ENCODE assay signal across 22 cellular contexts in genomic region chr3:89246326-89246725, GRCh38.
DNase-seq lines count a peak whose midpoint lies in the region; TF ChIP-seq lines count a peak whose summit lies in the region.
"Had no signal": no experiment of that assay in that cellular context is flagged by ENCODE, and none has a peak within 500 bp of the region (broad histone marks: within the 10 kb centered on the region; RNA-seq: fewer than 3 reads in every experiment).

No MANE protein-coding gene starts in this region.

- no peaks in the 10 kb centered on the region for H3K9me3 ChIP-seq in neural progenitor cell (ENCODE audit: low read depth)
- no peaks in the 10 kb centered on the region for H3K9me3 ChIP-seq in effector memory CD4-positive, alpha-beta T cell (ENCODE audit: control insufficient read depth, low read length)
- H3K9me3 ChIP-seq: BLaER1, heart right ventricle, Peyer's patch, thyroid gland had no signal

- H3K79me2 ChIP-seq in neural progenitor cell (ENCODE audit: low read depth) = no peaks in the 10 kb centered on the region

- H3K4me2 ChIP-seq in neural progenitor cell = no peak overlapping the region
- H3K4me2 ChIP-seq: BLaER1 had no signal

- no peak overlapping the region for H3K9ac ChIP-seq in neural progenitor cell
- H3K9ac ChIP-seq: BLaER1 had no signal

- no peaks in the 10 kb centered on the region for H3K36me3 Mint-ChIP-seq in endothelial cell (ENCODE audit: low read depth, unreplicated experiment)
- H3K36me3 Mint-ChIP-seq in neural progenitor cell = peaks cover 9% of the 10 kb centered on the region
- H3K36me3 Mint-ChIP-seq: IgD-negative memory B cell had no signal

- no peak overlapping the region for H3K4me3 Mint-ChIP-seq in endothelial cell (ENCODE audit: unreplicated experiment)
- H3K4me3 Mint-ChIP-seq in neural progenitor cell = no peak overlapping the region
- H3K4me3 Mint-ChIP-seq: activated naive CD8-positive, alpha-beta T cell treated with anti-CD3 and anti-CD28 coated beads, Interleukin-2, amount 50 U/mL, for 24 hours; activated T-helper 17 cell treated with anti-CD3 and anti-CD28 coated beads, Interleukin-2, amount 50 U/mL, for 72 hours; IgD-negative memory B cell; nephron had no signal

- H3F3A ChIP-seq in neural progenitor cell (ENCODE audit: low read depth) = no peaks in the 10 kb centered on the region

- no peak overlapping the region for H3K27ac ChIP-seq in neural progenitor cell
- no peak overlapping the region for H3K27ac ChIP-seq in effector memory CD4-positive, alpha-beta T cell (ENCODE audit: insufficient read depth, low read length, poor library complexity, severe bottlenecking)
- H3K27ac ChIP-seq: BLaER1, dorsolateral prefrontal cortex, heart right ventricle, Peyer's patch, thyroid gland had no signal

- DNase-seq in H7 (peak; percentile 48), NCI-H82 treated with DMSO at 0.1 percent for 48 hours (lab: John Stamatoyannopoulos, UW; ENCODE audit: unreplicated experiment) (peak; percentile 14), endothelial cell (ENCODE audit: low spot score) (peak; percentile 15), neural progenitor cell (ENCODE audit: low spot score) (peak; percentile 68), NCI-H2196 treated with DMSO at 0.1 percent for 48 hours (lab: John Stamatoyannopoulos, UW; ENCODE audit: unreplicated experiment) (no peak)
- no peak for DNase-seq in effector memory CD4-positive, alpha-beta T cell
- DNase-seq in activated CD4-positive, alpha-beta T cell treated with anti-CD3 and anti-CD28 coated beads for 48 hours = no peak
- no peak for DNase-seq in activated CD8-positive, alpha-beta memory T cell treated with anti-CD3 and anti-CD28 coated beads, Interleukin-2, amount 50 U/mL, for 48 hours
- DNase-seq: activated CD4-positive, CD25-positive, alpha-beta regulatory T cell treated with anti-CD3 and anti-CD28 coated beads, Interleukin-2, amount 50 U/mL, for 72 hours; activated naive CD8-positive, alpha-beta T cell treated with anti-CD3 and anti-CD28 coated beads, Interleukin-2, amount 50 U/mL, for 24 hours; dorsolateral prefrontal cortex; heart right ventricle; NCI-H1048; NCI-H2081; NCI-H526; Peyer's patch; T1000; thyroid gland had no signal

- no peaks in the 10 kb centered on the region for H3K27me3 ChIP-seq in H7 (ENCODE audit: control insufficient read depth, insufficient read depth, low read length)
- no peaks in the 10 kb centered on the region for H3K27me3 ChIP-seq in neural progenitor cell
- H3K27me3 ChIP-seq in effector memory CD4-positive, alpha-beta T cell (replicated peaks; ENCODE audit: control insufficient read depth, insufficient read depth, low read length, poor library complexity, severe bottlenecking) = no peaks in the 10 kb centered on the region
- H3K27me3 ChIP-seq: BLaER1, dorsolateral prefrontal cortex, heart right ventricle, Peyer's patch, thyroid gland had no signal

- H3K27ac Mint-ChIP-seq in endothelial cell (ENCODE audit: unreplicated experiment) (no peak overlapping the region), neural progenitor cell (peak overlapping the region; percentile 37)
- H3K27ac Mint-ChIP-seq: activated naive CD8-positive, alpha-beta T cell treated with anti-CD3 and anti-CD28 coated beads, Interleukin-2, amount 50 U/mL, for 24 hours; activated T-helper 17 cell treated with anti-CD3 and anti-CD28 coated beads, Interleukin-2, amount 50 U/mL, for 72 hours; IgD-negative memory B cell; nephron had no signal

- H3K36me3 ChIP-seq in H7 (replicated peaks; ENCODE audit: control insufficient read depth, insufficient read depth, low read length) = no peaks in the 10 kb centered on the region
- no peaks in the 10 kb centered on the region for H3K36me3 ChIP-seq in neural progenitor cell
- no peaks in the 10 kb centered on the region for H3K36me3 ChIP-seq in effector memory CD4-positive, alpha-beta T cell (ENCODE audit: control insufficient read depth, insufficient read depth, low read length)
- H3K36me3 ChIP-seq: heart right ventricle, Peyer's patch, thyroid gland had no signal

- no peaks in the 10 kb centered on the region for H3K9me3 Mint-ChIP-seq in endothelial cell (ENCODE audit: unreplicated experiment)
- peaks cover 8% of the 10 kb centered on the region for H3K9me3 Mint-ChIP-seq in neural progenitor cell
- H3K9me3 Mint-ChIP-seq: activated naive CD8-positive, alpha-beta T cell treated with anti-CD3 and anti-CD28 coated beads, Interleukin-2, amount 50 U/mL, for 24 hours; IgD-negative memory B cell; nephron had no signal

- no peaks in the 10 kb centered on the region for H4K20me1 ChIP-seq in neural progenitor cell (ENCODE audit: low read depth)

- H2AFZ ChIP-seq in neural progenitor cell (replicated peaks) = no peak overlapping the region

- H3K4me1 Mint-ChIP-seq in endothelial cell (ENCODE audit: unreplicated experiment) (no peaks in the 10 kb centered on the region), neural progenitor cell (peaks cover 52% of the 10 kb centered on the region)
- H3K4me1 Mint-ChIP-seq: activated naive CD8-positive, alpha-beta T cell treated with anti-CD3 and anti-CD28 coated beads, Interleukin-2, amount 50 U/mL, for 24 hours; activated T-helper 17 cell treated with anti-CD3 and anti-CD28 coated beads, Interleukin-2, amount 50 U/mL, for 72 hours; IgD-negative memory B cell; nephron had no signal

- H3K27me3 Mint-ChIP-seq in endothelial cell (ENCODE audit: unreplicated experiment) (no peaks in the 10 kb centered on the region), neural progenitor cell (ENCODE audit: insufficient read depth, low read depth) (no peaks in the 10 kb centered on the region)
- H3K27me3 Mint-ChIP-seq: activated naive CD8-positive, alpha-beta T cell treated with anti-CD3 and anti-CD28 coated beads, Interleukin-2, amount 50 U/mL, for 24 hours; activated T-helper 17 cell treated with anti-CD3 and anti-CD28 coated beads, Interleukin-2, amount 50 U/mL, for 72 hours; IgD-negative memory B cell had no signal

- TF ChIP-seq CTCF in endothelial cell (IDR thresholded peaks at IDR 0.05; ENCODE audit: unreplicated experiment) = peak; percentile 43
- peak; percentile 31 for TF ChIP-seq CTCF in neural progenitor cell (IDR thresholded peaks at IDR 0.05)

- peaks cover 17% of the 10 kb centered on the region for H3K4me1 ChIP-seq in neural progenitor cell
- no peaks in the 10 kb centered on the region for H3K4me1 ChIP-seq in effector memory CD4-positive, alpha-beta T cell (ENCODE audit: control insufficient read depth, insufficient read depth, low read length, poor library complexity, severe bottlenecking)
- H3K4me1 ChIP-seq: BLaER1, heart right ventricle, Peyer's patch, thyroid gland had no signal

- no peak overlapping the region for H3K4me3 ChIP-seq in H7 (ENCODE audit: insufficient read depth, low read depth, low read length)
- H3K4me3 ChIP-seq in neural progenitor cell = no peak overlapping the region
- H3K4me3 ChIP-seq in effector memory CD4-positive, alpha-beta T cell (ENCODE audit: insufficient read depth, low read depth, low read length, poor library complexity, severe bottlenecking) = no peak overlapping the region
- H3K4me3 ChIP-seq: BLaER1, dorsolateral prefrontal cortex, heart right ventricle, Peyer's patch, thyroid gland had no signal

Comparison
In these comparisons a context has a peak if more than half of its experiments do, and no peak if none do; other contexts are left out.
1. DNase-seq: peak in H7 (single experiment), NCI-H82 treated with DMSO at 0.1 percent for 48 hours (single experiment), endothelial cell (single experiment) and neural progenitor cell (single experiment); none in effector memory CD4-positive, alpha-beta T cell (0 of 3), activated CD4-positive, alpha-beta T cell treated with anti-CD3 and anti-CD28 coated beads for 48 hours (single experiment), NCI-H2196 treated with DMSO at 0.1 percent for 48 hours (single experiment) and activated CD8-positive, alpha-beta memory T cell treated with anti-CD3 and anti-CD28 coated beads, Interleukin-2, amount 50 U/mL, for 48 hours (single experiment).